9 cellular contexts compared by ENCODE assay signal in genomic region chr20:16761305-16761829, GRCh38. TPM values are rescaled to one million over a fixed set of nuclear protein-coding genes. Genes with fewer than 3 reads are reported as not detected.
DNase-seq lines count a peak whose midpoint lies in the region; ATAC-seq, FAIRE-seq and TF ChIP-seq lines count a peak whose summit lies in the region.
"Had no signal": no experiment of that assay in that cellular context is flagged by ENCODE, and none has a peak within 500 bp of the region (broad histone marks: within the 10 kb centered on the region; RNA-seq: fewer than 3 reads in every experiment).

No MANE protein-coding gene starts in this region.

- no peaks in the 10 kb centered on the region for H4K20me1 ChIP-seq in K562 (replicated peaks; ENCODE audit: control insufficient read depth, insufficient read depth, low read length)

- no peak overlapping the region for H3K4me2 ChIP-seq in K562 (ENCODE audit: insufficient read depth, low read length)

- TF ChIP-seq CTCF in K562 (IDR thresholded peaks at IDR 0.05 in 2 of 3, conservative IDR thresholded peaks at IDR 0.05 in 1 of 3; ENCODE audit: insufficient read depth in 2 of 3, low read depth in 1 of 3, low read length in 3 of 3) (peak; percentile 55 to 65 (median 58)), spleen (IDR thresholded peaks at IDR 0.05 in 8 of 11, conservative IDR thresholded peaks at IDR 0.05 in 3 of 11) (peak; percentile 49 to 78 (median 65))

- BruUV-seq in K562 (replicated peaks; lab: Mats Ljungman, UMichigan), result no TSS peak

- no peak overlapping the region for H2AFZ ChIP-seq in K562 (ENCODE audit: low read depth, low read length)

- H3K27ac ChIP-seq in K562 (ENCODE audit: extremely low read depth, low read depth, low read length) (no peak overlapping the region), spleen (no peak overlapping the region)

- intact Hi-C loops in K562 (cut with micrococcal nuclease), result loop anchor here (2.0 kb wide), 1 partner anchor 61 kb away; no protein-coding TSS in a partner anchor
- intact Hi-C loops in spleen (cut with DNase I; ENCODE audit: low total_unique reads), result no loop called here

- H3K9ac ChIP-seq in K562 (ENCODE audit: insufficient read depth in 1 of 2, low read depth in 2 of 2, low read length in 2 of 2), result no peak overlapping the region

- H3K79me2 ChIP-seq in K562 (ENCODE audit: control insufficient read depth, insufficient read depth, low read length), result no peaks in the 10 kb centered on the region

- no peaks in the 10 kb centered on the region for H3K9me1 ChIP-seq in K562 (ENCODE audit: control insufficient read depth, insufficient read depth, low read length)

- TF ChIP-seq POLR2A in K562 (conservative IDR thresholded peaks at IDR 0.05), result no peak
- no peak for TF ChIP-seq POLR2A in spleen (IDR thresholded peaks at IDR 0.05)

- ATAC-seq in K562 (peak; percentile 85), HG03457 (IDR thresholded peaks at IDR 0.05; ENCODE audit: unreplicated experiment) (no peak)

- in situ Hi-C loops in K562 (cut with MboI), result loop anchor here (25.0 kb wide), 1 partner anchor 1049 kb away; no protein-coding TSS in a partner anchor

- H3K4me1 ChIP-seq in K562 (replicated peaks in 1 of 2; ENCODE audit: control insufficient read depth in 2 of 2, insufficient read depth in 2 of 2, low read length in 2 of 2), result no peaks in the 10 kb centered on the region
- H3K4me1 ChIP-seq in spleen, result peaks cover 0 to 6% (median 0%) of the 10 kb centered on the region in 6 donors

- CTCF ChIA-PET in K562 (lab: Yijun Ruan, JAX; ENCODE audit: low intra/inter-chr PET ratio), result interaction anchor here (1.3 kb wide), 1 partner anchor 243 kb away, joined by 3 read pairs; no protein-coding TSS in a partner anchor

- POLR2A ChIA-PET in K562 (lab: Yijun Ruan, JAX), result no interaction called here

- peak; percentile 77 to 80 for TF ChIP-seq RAD21 in K562 (CRISPR knock-in tag; conservative IDR thresholded peaks at IDR 0.05 in 1 of 2, IDR thresholded peaks at IDR 0.05 in 1 of 2)

- no peaks in the 10 kb centered on the region for H3K9me3 ChIP-seq in K562 (replicated peaks; ENCODE audit: control insufficient read depth, insufficient read depth, low read depth, low read length)
- no peaks in the 10 kb centered on the region for H3K9me3 ChIP-seq in spleen

- FAIRE-seq in K562 (lab: Jason Lieb, UNC), result peak; percentile 74
- FAIRE-seq: colon had no signal

- H3K36me3 ChIP-seq in K562 (ENCODE audit: control insufficient read depth, insufficient read depth, low read length) (no peaks in the 10 kb centered on the region), spleen (no peaks in the 10 kb centered on the region)

- DNase-seq in ELF-1 (ENCODE audit: low read depth, low spot score) (peak; percentile 80), HCEC 1CT (peak; percentile 56), NCI-H1436 treated with DMSO at 0.1 percent for 48 hours (lab: John Stamatoyannopoulos, UW) (peak; percentile 3), T follicular helper cell (ENCODE audit: low read depth) (peak; percentile 21), K562 (ENCODE audit: extremely low read depth in 1 of 4, low spot score in 3 of 4) (peak; percentile 37 to 61 (median 50)), iPS DF 19.7 (ENCODE audit: low read depth, low spot score) (peak; percentile 67), spleen (no peak)

- H3K27me3 ChIP-seq in K562 (ENCODE audit: control insufficient read depth in 2 of 2, insufficient read depth in 2 of 2, low read length in 2 of 2) (no peaks in the 10 kb centered on the region), spleen (replicated peaks in 1 of 7) (peaks cover 0 to 32% (median 0%) of the 10 kb centered on the region in 7 donors)

- WGBS in K562 (ENCODE audit: insufficient coverage, low coverage, missing lambda C conversion rate), result 0% methylated on average over 3 of the region's 3 CpGs
- 0 to 4% (median 3%) methylated on average over 3 of the region's 3 CpGs for WGBS in spleen, 5 donors

- TF ChIP-seq EP300 in K562 (IDR thresholded peaks at IDR 0.05; ENCODE audit: low read length), result no peak

- H3K4me3 ChIP-seq in K562 (no peak overlapping the region), spleen (no peak overlapping the region)

TF ChIP-seq in K562, 482 proteins besides CTCF, POLR2A, EP300 and RAD21 (continues in another document):
- 0 out of 2 replicates have a peak, but pooled peaks have one; percentile 20 for TF ChIP-seq SMC3 (conservative IDR thresholded peaks at IDR 0.05; ENCODE audit: insufficient read depth, low read depth, low read length)
- TF ChIP-seq RREB1 (CRISPR knock-in tag; IDR thresholded peaks at IDR 0.05), result no peak
- TF ChIP-seq ZNF316 (IDR thresholded peaks at IDR 0.05), result no peak

RNA-seq across cellular contexts. Expression of gene OTOR, which starts 13.2 kb away (rescaled TPM):
- not detected in 2 replicates for total RNA-seq in K562 (2011; cell fraction: chromatin; rRNA removed; ENCODE audit: low replicate concordance)
- not detected in 2 replicates for total RNA-seq in K562 (2011; cell fraction: nucleolus; rRNA removed)
- not detected in 2 replicates for total RNA-seq in K562 (2011; cell fraction: nucleoplasm; rRNA removed)
- not detected in 2 replicates for total RNA-seq in K562 (2014; rRNA removed)
- total RNA-seq in K562 (2014; rRNA removed; fragmentation: Illumina TruSeq; extraction: Trizol), result not detected in 2 replicates
- not detected in 2 replicates for total RNA-seq in K562 (2015; rRNA removed; fragmentation: Illumina TruSeq; extraction: Trizol)
- total RNA-seq in K562 (2021), result not detected in 2 replicates
- not detected in 2 replicates for polyA plus RNA-seq in K562 (2011; rRNA removed)
- polyA plus RNA-seq in K562 (2011; cell fraction: cytosol; rRNA removed), result not detected in 2 replicates
- polyA plus RNA-seq in K562 (2011; cell fraction: nucleus; rRNA removed), result not detected in 2 replicates
- not detected in 2 replicates for polyA plus RNA-seq in K562 (2012)
- not detected in 2 replicates for polyA plus RNA-seq in K562 (2014; fragmentation: Illumina TruSeq; extraction: Trizol)
- polyA plus RNA-seq in K562 (2014; fragmentation: Nextera tagmentation; extraction: Ambion mirVana), result not detected
- polyA plus RNA-seq in K562 (2014; rRNA removed), result not detected in 2 replicates
- not detected in 2 replicates for polyA minus RNA-seq in K562 (2011; rRNA and poly(A)+ RNA removed)
- polyA minus RNA-seq in K562 (2011; cell fraction: cytosol; rRNA and poly(A)+ RNA removed), result not detected in 2 replicates
- polyA minus RNA-seq in K562 (2011; cell fraction: nucleus; rRNA and poly(A)+ RNA removed), result not detected in 2 replicates
- not detected for total RNA-seq in spleen
- not detected for polyA plus RNA-seq in spleen

RNA-seq across cellular contexts. Expression of gene SNRPB2, which starts 31.5 kb away (rescaled TPM):
- 6.7 and 10.9 TPM in 2 replicates for total RNA-seq in K562 (2011; cell fraction: chromatin; rRNA removed; ENCODE audit: low replicate concordance)
- total RNA-seq in K562 (2011; cell fraction: nucleolus; rRNA removed), result 3.5 and 4.6 TPM in 2 replicates
- total RNA-seq in K562 (2011; cell fraction: nucleoplasm; rRNA removed), result 6.5 and 7.3 TPM in 2 replicates
- total RNA-seq in K562 (2014; rRNA removed) (38.2 and 40.0 TPM in 2 replicates), K562 (2014; rRNA removed; fragmentation: Illumina TruSeq; extraction: Trizol) (98.9 and 102 TPM in 2 replicates), K562 (2015; rRNA removed; fragmentation: Illumina TruSeq; extraction: Trizol) (83.7 and 86.9 TPM in 2 replicates), K562 (2021) (56.2 and 57.3 TPM in 2 replicates), spleen (10 to 100 TPM; 20.3 to 44.8 (median 38.6) TPM)
- polyA plus RNA-seq in K562 (2011; rRNA removed) (52.5 and 78.5 TPM in 2 replicates), K562 (2014; fragmentation: Illumina TruSeq; extraction: Trizol) (82.2 and 89.4 TPM in 2 replicates), K562 (2014; fragmentation: Nextera tagmentation; extraction: Ambion mirVana) (100 to 1,000 TPM; 122 to 131 TPM), K562 (2014; rRNA removed) (105 and 107 TPM in 2 replicates), spleen (10 to 100 TPM; 51.0 to 68.8 (median 66.2) TPM)
- polyA plus RNA-seq in K562 (2011; cell fraction: cytosol; rRNA removed), result 12.6 and 32.9 TPM in 2 replicates
- 8.7 and 15.1 TPM in 2 replicates for polyA plus RNA-seq in K562 (2011; cell fraction: nucleus; rRNA removed)
- 61.9 and 82.1 TPM in 2 replicates for polyA plus RNA-seq in K562 (2012)
- 37.1 and 44.8 TPM in 2 replicates for polyA minus RNA-seq in K562 (2011; rRNA and poly(A)+ RNA removed)
- 12.6 and 16.1 TPM in 2 replicates for polyA minus RNA-seq in K562 (2011; cell fraction: cytosol; rRNA and poly(A)+ RNA removed)
- 4.2 and 8.1 TPM in 2 replicates for polyA minus RNA-seq in K562 (2011; cell fraction: nucleus; rRNA and poly(A)+ RNA removed)
